Comparison of ENCODE assay signal across 1 cellular context in the genomic region with DNA sequence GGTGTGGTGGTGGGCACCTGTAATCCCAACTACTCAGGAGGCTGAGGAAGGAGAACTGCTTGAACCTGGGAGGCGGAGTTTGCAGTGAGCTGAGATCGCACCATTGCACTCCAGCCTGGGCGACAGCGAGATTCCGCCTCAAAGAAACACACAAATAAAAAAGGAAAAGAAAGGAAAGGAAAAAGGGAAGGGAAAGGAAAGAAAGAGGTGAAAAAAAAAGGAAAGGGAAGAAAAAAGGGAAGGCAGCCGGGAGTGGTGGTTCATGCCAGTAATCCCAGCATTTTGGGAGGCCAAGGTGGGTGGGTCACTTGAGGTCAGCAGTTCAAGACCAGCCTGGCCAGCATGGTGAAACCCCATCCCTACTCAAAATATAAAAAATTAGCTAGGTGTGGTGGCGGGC.
TF ChIP-seq lines count a peak whose summit lies in the region.

No MANE protein-coding gene starts in this region.

TF ChIP-seq in HEK293, 187 proteins besides CTCF, POLR2A, EP300 and RAD21:
- TF ChIP-seq PRDM1 (tag by site-specific recombination; IDR thresholded peaks at IDR 0.05) (peak; percentile 98), ZNF366 (tag by site-specific recombination; conservative IDR thresholded peaks at IDR 0.05) (peak; percentile 30; the same call in 1 of the 2 replicates)
TF ChIP-seq in HEK293: peak in this region for 2; not testable (repeated sequence) for 185.
